In genomic region chr1:193104906-193105820, GRCh38 we compare ENCODE assay signal across 1 cellular context.
A peak's percentile ranks its signal among the peaks of the same experiment; 100 is the strongest.
TF ChIP-seq lines count a peak whose summit lies in the region.

TSS of gene GLRX2 (minus strand) at chr1:193105414. CDS start at chr1:193105382, 32 bp downstream.

TF ChIP-seq in K562, 482 proteins besides CTCF, POLR2A, EP300 and RAD21 (continued from another document and continues in another):
- TF ChIP-seq ZNF449 (CRISPR knock-in tag; IDR thresholded peaks at IDR 0.05) (no peak), CREB3 (tag; conservative IDR thresholded peaks at IDR 0.05; ENCODE audit: low read depth) (no peak), CBX3 (IDR thresholded peaks at IDR 0.05; ENCODE audit: borderline replicate concordance in 1 of 2, low read length in 2 of 2) (0 out of 3 replicates have a peak, but pooled peaks of 1 of the 2 experiments have one; percentile 19), NCOA1 (IDR thresholded peaks at IDR 0.05; ENCODE audit: low read depth) (0 out of 2 replicates have a peak, but pooled peaks have one; percentile 39), PCBP2 (IDR thresholded peaks at IDR 0.05; ENCODE audit: low read depth, low read length, poor library complexity, severe bottlenecking) (no peak), NCOR1 (IDR thresholded peaks at IDR 0.05) (peak; percentile 45; the same call in 1 of the 2 replicates), HDAC1 (IDR thresholded peaks at IDR 0.05) (peak in 1 of 2 experiments; percentile 45; a peak in 2 of 4 replicates), NFE2L1 (tag; IDR thresholded peaks at IDR 0.05; ENCODE audit: borderline replicate concordance, low read depth) (no peak), KAT2B (IDR thresholded peaks at IDR 0.05; ENCODE audit: low read depth, low read length) (no peak), ZNF224 (CRISPR knock-in tag; IDR thresholded peaks at IDR 0.05) (no peak), SRSF7 (optimal IDR thresholded peaks at IDR 0.05; ENCODE audit: low read depth, low read length) (no peak), ZNF57 (CRISPR knock-in tag; IDR thresholded peaks at IDR 0.05) (no peak), MAFG (tag; conservative IDR thresholded peaks at IDR 0.05) (no peak), ZC3H4 (CRISPR knock-in tag; IDR thresholded peaks at IDR 0.05; ENCODE audit: borderline replicate concordance) (no peak), MEF2A (IDR thresholded peaks at IDR 0.05; ENCODE audit: control insufficient read depth, low read depth, low read length) (no peak), ZNF318 (IDR thresholded peaks at IDR 0.05; ENCODE audit: borderline replicate concordance in 1 of 2, low read depth in 1 of 2) (0 out of 4 replicates have a peak, but pooled peaks of 1 of the 2 experiments have one; percentile 27), ZNF436 (CRISPR knock-in tag; IDR thresholded peaks at IDR 0.05) (no peak), RAD51 (IDR thresholded peaks at IDR 0.05; ENCODE audit: borderline replicate concordance, low read depth) (no peak), RBM14 (IDR thresholded peaks at IDR 0.05; ENCODE audit: borderline replicate concordance, insufficient read depth, low read depth, low read length) (no peak), ILF3 (IDR thresholded peaks at IDR 0.05; ENCODE audit: borderline replicate concordance) (no peak; the same call in 1 of the 2 replicates), ATF3 (IDR thresholded peaks at IDR 0.05) (peak; percentile 67; the same call in 1 of the 2 replicates), ATF3 (CRISPR knock-in tag; conservative IDR thresholded peaks at IDR 0.05) (peak; percentile 73), MEF2D (tag; conservative IDR thresholded peaks at IDR 0.05; ENCODE audit: low read depth) (no peak), ZNF639 (CRISPR knock-in tag; conservative IDR thresholded peaks at IDR 0.05 in 1 of 2, IDR thresholded peaks at IDR 0.05 in 1 of 2) (peak in 1 of 2 experiments; percentile 96; a peak in 2 of 4 replicates), PURB (CRISPR knock-in tag; IDR thresholded peaks at IDR 0.05; ENCODE audit: low read depth) (no peak), ZFP30 (CRISPR knock-in tag; IDR thresholded peaks at IDR 0.05; ENCODE audit: borderline replicate concordance) (no peak), KDM2B (CRISPR knock-in tag; IDR thresholded peaks at IDR 0.05) (no peak), SMARCA4 (IDR thresholded peaks at IDR 0.05) (peak; percentile 43), SMAD3 (CRISPR knock-in tag; conservative IDR thresholded peaks at IDR 0.05) (no peak), CBX2 (IDR thresholded peaks at IDR 0.05; ENCODE audit: insufficient read depth, low read length, poor library complexity, severe bottlenecking) (no peak), POLR3G (IDR thresholded peaks at IDR 0.05; ENCODE audit: extremely low read depth, insufficient read length, insufficient replicate concordance) (no peak), JUND (IDR thresholded peaks at IDR 0.05; ENCODE audit: borderline replicate concordance, low read depth, low read length) (peak; percentile 42; the same call in 1 of the 2 replicates), JUND (tag; IDR thresholded peaks at IDR 0.05; ENCODE audit: borderline replicate concordance, low read depth, low read length) (no peak; the same call in 1 of the 3 replicates), ZNF589 (CRISPR knock-in tag; IDR thresholded peaks at IDR 0.05; ENCODE audit: low read depth) (no peak), JUN (IDR thresholded peaks at IDR 0.05; ENCODE audit: borderline replicate concordance, low read depth, low read length) (peak; percentile 33; the same call in 1 of the 2 replicates), JUN (CRISPR knock-in tag; IDR thresholded peaks at IDR 0.05; ENCODE audit: borderline replicate concordance) (no peak), CHD1 (IDR thresholded peaks at IDR 0.05; ENCODE audit: low read length) (no peak), CTCFL (IDR thresholded peaks at IDR 0.05; ENCODE audit: borderline replicate concordance, insufficient read depth, low read depth, low read length, poor library complexity, severe bottlenecking) (peak; percentile 16), HBP1 (CRISPR knock-in tag; IDR thresholded peaks at IDR 0.05) (0 out of 2 replicates have a peak, but pooled peaks have one; percentile 29), PHB2 (IDR thresholded peaks at IDR 0.05; ENCODE audit: low read depth) (no peak), CCNT2 (IDR thresholded peaks at IDR 0.05; ENCODE audit: borderline replicate concordance, extremely low read depth, insufficient read length, low read depth, low read length) (peak; percentile 84), GATA2 (CRISPR knock-in tag; IDR thresholded peaks at IDR 0.05) (peak; percentile 50; the same call in 1 of the 2 replicates), IRF2 (CRISPR knock-in tag; IDR thresholded peaks at IDR 0.05) (no peak), NUFIP1 (IDR thresholded peaks at IDR 0.05; ENCODE audit: partially characterized antibody) (no peak), ZNF184 (CRISPR knock-in tag; IDR thresholded peaks at IDR 0.05) (no peak), MTA1 (IDR thresholded peaks at IDR 0.05; ENCODE audit: borderline replicate concordance) (no peak; the same call in 1 of the 2 replicates), ZNF76 (CRISPR knock-in tag; IDR thresholded peaks at IDR 0.05; ENCODE audit: borderline replicate concordance) (no peak; the same call in 1 of the 2 replicates), CHD2 (IDR thresholded peaks at IDR 0.05; ENCODE audit: low read depth, low read length) (peak; percentile 20; the same call in 1 of the 2 replicates), CHD4 (IDR thresholded peaks at IDR 0.05; ENCODE audit: insufficient read depth, insufficient replicate concordance, low read depth, low read length, poor library complexity, severe bottlenecking) (no peak), HMG20B (CRISPR knock-in tag; IDR thresholded peaks at IDR 0.05) (no peak)
